Comparison of ENCODE assay signal across 22 cellular contexts in genomic region chr12:53600490-53601295, GRCh38. TPM values are rescaled to one million over a fixed set of nuclear protein-coding genes. Genes with fewer than 3 reads are reported as not detected.
DNase-seq lines count a peak whose midpoint lies in the region; ATAC-seq and TF ChIP-seq lines count a peak whose summit lies in the region.
"Had no signal": no experiment of that assay in that cellular context is flagged by ENCODE, and none has a peak within 500 bp of the region (broad histone marks: within the 10 kb centered on the region; RNA-seq: fewer than 3 reads in every experiment).

No MANE protein-coding gene starts in this region.

- H3K36me3 ChIP-seq in heart right ventricle (peaks cover 0 to 31% (median 0%) of the 10 kb centered on the region in 9 donors), right atrium auricular region (no peaks in the 10 kb centered on the region), mucosa of descending colon (ENCODE audit: low read depth) (no peaks in the 10 kb centered on the region), uterus (no peaks in the 10 kb centered on the region)
- H3K36me3 ChIP-seq: HAP-1 had no signal

- H3K27ac ChIP-seq in heart right ventricle: peak overlapping the region in 7 of 10 donors; percentile 21 to 70 (median 41)
- peak overlapping the region in 1 of 2 donors; percentile 40 for H3K27ac ChIP-seq in right atrium auricular region
- peak overlapping the region in 1 of 2 donors; percentile 30 for H3K27ac ChIP-seq in coronary artery
- peak overlapping the region; percentile 36 to 39 for H3K27ac ChIP-seq in uterus
- H3K27ac ChIP-seq: body of pancreas, upper lobe of left lung had no signal

- H3K27me3 ChIP-seq in heart right ventricle (no peaks in the 10 kb centered on the region), right atrium auricular region (no peaks in the 10 kb centered on the region), uterus (no peaks in the 10 kb centered on the region)
- H3K27me3 ChIP-seq: body of pancreas, upper lobe of left lung had no signal

- 91 to 94% methylated on average over 13 of the region's 13 CpGs for WGBS in heart right ventricle, 2 donors

- ATAC-seq in heart right ventricle (no peak), mucosa of descending colon (peak; percentile 19)
- ATAC-seq: body of pancreas, HepG2, T-helper 17 cell had no signal

- H3K4me3 ChIP-seq in heart right ventricle (peak overlapping the region in 2 of 10 donors; percentile 16 to 33), right atrium auricular region (no peak overlapping the region), coronary artery (peak overlapping the region; percentile 52), mucosa of descending colon (no peak overlapping the region), uterus (peak overlapping the region in 1 of 2 donors; percentile 30)
- H3K4me3 ChIP-seq: body of pancreas, HAP-1, lung had no signal

- no peak for TF ChIP-seq POLR2A in uterus (IDR thresholded peaks at IDR 0.05)

- no peaks in the 10 kb centered on the region for H3K9me3 ChIP-seq in heart right ventricle
- no peaks in the 10 kb centered on the region for H3K9me3 ChIP-seq in right atrium auricular region
- H3K9me3 ChIP-seq in mucosa of descending colon: no peaks in the 10 kb centered on the region
- H3K9me3 ChIP-seq in uterus: no peaks in the 10 kb centered on the region
- H3K9me3 ChIP-seq: body of pancreas, HAP-1, upper lobe of left lung had no signal

- TF ChIP-seq CTCF in heart right ventricle (IDR thresholded peaks at IDR 0.05): no peak
- TF ChIP-seq CTCF in right atrium auricular region (IDR thresholded peaks at IDR 0.05): no peak
- no peak for TF ChIP-seq CTCF in coronary artery (IDR thresholded peaks at IDR 0.05)
- no peak for TF ChIP-seq CTCF in mucosa of descending colon (IDR thresholded peaks at IDR 0.05)
- no peak for TF ChIP-seq CTCF in uterus (IDR thresholded peaks at IDR 0.05)

- DNase-seq in heart right ventricle: no peak
- DNase-seq in right atrium auricular region (ENCODE audit: low spot score): no peak
- DNase-seq in coronary artery (ENCODE audit: low spot score): no peak
- DNase-seq in mucosa of descending colon: no peak
- DNase-seq in uterus: no peak
- DNase-seq in hippocampal formation (lab: John Stamatoyannopoulos, UW): no peak
- DNase-seq in anterior cingulate cortex (lab: John Stamatoyannopoulos, UW): no peak
- no peak for DNase-seq in activated T-cell treated with anti-CD3 and anti-CD28 coated beads, Interleukin-2, amount 50 U/mL, for 1 hour
- DNase-seq: activated CD4-positive, CD25-positive, alpha-beta regulatory T cell treated with anti-CD3 and anti-CD28 coated beads, Interleukin-2, amount 50 U/mL, for 72 hours; activated CD8-positive, alpha-beta memory T cell treated with anti-CD3 and anti-CD28 coated beads, Interleukin-2, amount 50 U/mL, for 4 hours; activated naive CD4-positive, alpha-beta T cell treated with anti-CD3 and anti-CD28 coated beads for 36 hours; body of pancreas; CD4-positive, alpha-beta memory T cell; NCI-H2107; NK-92 treated with Interleukin-12 subunit alpha and Interleukin-12 subunit beta, amount 100 ng/mL, for 24 hours; SHP77; stimulated activated CD4-positive, alpha-beta T cell treated with anti-CD3 and anti-CD28 coated beads, Interleukin-4, amount 100 ng/mL, for 4 hours; T-helper 17 cell had no signal

- intact Hi-C loops in heart right ventricle (cut with DNase I) (no loop called here), mucosa of descending colon (cut with DNase I, micrococcal nuclease) (no loop called here), uterus (cut with DNase I; ENCODE audit: low total_unique reads) (no loop called here)

- H3K4me1 ChIP-seq in heart right ventricle (peaks cover 14 to 90% (median 66%) of the 10 kb centered on the region in 9 donors), right atrium auricular region (peaks cover 0 to 68% of the 10 kb centered on the region in 2 donors), mucosa of descending colon (ENCODE audit: low read depth) (no peaks in the 10 kb centered on the region), uterus (peaks cover 0 to under 1% of the 10 kb centered on the region in 2 donors)
- H3K4me1 ChIP-seq: HAP-1 had no signal

RNA-seq across cellular contexts. Expression of gene ATF7, which starts 25.5 kb away (rescaled TPM):
- 10 to 100 TPM; 28.2 to 47.8 (median 34.4) TPM for total RNA-seq in heart right ventricle
- polyA plus RNA-seq in heart right ventricle: 10 to 100 TPM; 12.6 to 23.0 TPM
- 10 to 100 TPM; 22.1 to 24.7 TPM for total RNA-seq in right atrium auricular region
- total RNA-seq in mucosa of descending colon: 10 to 100 TPM; 35.6 to 50.9 (median 42.8) TPM
- total RNA-seq in uterus: 10 to 100 TPM; 10.6 to 47.6 (median 21.3) TPM
